24 cellular contexts compared by ENCODE assay signal in the genomic region with DNA sequence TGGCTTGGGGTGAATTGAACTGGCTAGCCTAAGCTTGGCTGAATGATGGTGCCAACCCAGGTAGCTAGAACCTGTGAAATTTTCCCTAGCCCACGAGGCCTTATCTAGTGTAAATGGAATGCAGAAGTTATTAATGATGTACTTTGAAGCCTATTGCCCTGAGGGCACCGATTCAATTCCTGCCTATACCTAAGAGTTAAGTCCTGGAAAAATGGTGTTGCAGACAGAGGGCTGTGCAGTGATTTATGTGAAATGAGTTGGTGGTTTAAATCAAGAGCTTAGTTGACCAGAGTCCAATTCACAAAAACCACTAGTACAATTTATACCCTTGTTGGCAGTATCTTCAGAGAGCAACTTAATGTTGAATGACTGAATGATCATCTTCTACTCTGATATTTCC.
DNase-seq lines count a peak whose midpoint lies in the region; ATAC-seq and TF ChIP-seq lines count a peak whose summit lies in the region.
"Had no signal": no experiment of that assay in that cellular context is flagged by ENCODE, and none has a peak within 500 bp of the region (broad histone marks: within the 10 kb centered on the region; RNA-seq: fewer than 3 reads in every experiment).

No MANE protein-coding gene starts in this region.

- H3K4me2 ChIP-seq in smooth muscle cell: no peak overlapping the region

- H3K27ac ChIP-seq in smooth muscle cell (ENCODE audit: low read depth) (peak overlapping the region; percentile 30), tibial artery (no peak overlapping the region)
- H3K27ac ChIP-seq: adrenal gland, tibial nerve had no signal

- H4K20me1 ChIP-seq in smooth muscle cell (ENCODE audit: low read depth): no peaks in the 10 kb centered on the region

- H3K4me3 ChIP-seq in fibroblast of the aortic adventitia (ENCODE audit: low read depth, low read length) (no peak overlapping the region), smooth muscle cell (no peak overlapping the region), tibial artery (no peak overlapping the region)
- H3K4me3 ChIP-seq: adrenal gland, lung, tibial nerve had no signal

- H2AFZ ChIP-seq in smooth muscle cell (ENCODE audit: low read depth): no peak overlapping the region

- H3K27me3 ChIP-seq in smooth muscle cell (ENCODE audit: low read depth) (no peaks in the 10 kb centered on the region), tibial artery (no peaks in the 10 kb centered on the region)
- H3K27me3 ChIP-seq: adrenal gland, tibial nerve had no signal

- H3K9me3 ChIP-seq in smooth muscle cell (replicated peaks; ENCODE audit: low read depth): no peaks in the 10 kb centered on the region
- no peaks in the 10 kb centered on the region for H3K9me3 ChIP-seq in tibial artery
- H3K9me3 ChIP-seq: adrenal gland, tibial nerve had no signal

- no peak for ATAC-seq in HG02981 (IDR thresholded peaks at IDR 0.05; ENCODE audit: unreplicated experiment)
- ATAC-seq: activated CD8-positive, alpha-beta T cell treated with anti-CD3 and anti-CD28 coated beads for 36 hours; Panc1 had no signal

- intact Hi-C loops in tibial artery (cut with DNase I; ENCODE audit: low total_unique reads): no loop called here

- TF ChIP-seq CTCF in fibroblast of the aortic adventitia (IDR thresholded peaks at IDR 0.05; ENCODE audit: insufficient read depth, low read length) (no peak), smooth muscle cell (IDR thresholded peaks at IDR 0.05; ENCODE audit: borderline replicate concordance, insufficient read depth, poor library complexity, severe bottlenecking) (no peak), tibial artery (IDR thresholded peaks at IDR 0.05) (no peak)

- 62% methylated on average over 2 of the region's 2 CpGs for WGBS in smooth muscle cell (ENCODE audit: low lambda C conversion rate)

- no peaks in the 10 kb centered on the region for H3K79me2 ChIP-seq in smooth muscle cell (ENCODE audit: low read depth)

- H3K36me3 ChIP-seq in smooth muscle cell (ENCODE audit: low read depth) (no peaks in the 10 kb centered on the region), tibial artery (no peaks in the 10 kb centered on the region)
- H3K36me3 ChIP-seq: adrenal gland, tibial nerve had no signal

- H3K4me1 ChIP-seq in smooth muscle cell (ENCODE audit: low read depth) (no peaks in the 10 kb centered on the region), tibial artery (peaks cover 0 to 17% (median 0%) of the 10 kb centered on the region in 4 donors)
- H3K4me1 ChIP-seq: adrenal gland had no signal

- H3K9ac ChIP-seq in smooth muscle cell (ENCODE audit: low read depth): no peak overlapping the region

- DNase-seq in HPDE6-E6E7 (ENCODE audit: extremely low spot score) (peak; percentile 17), SW480 (ENCODE audit: low spot score) (peak; percentile 2), fibroblast of the aortic adventitia (ENCODE audit: low read depth) (peak; percentile 6), smooth muscle cell (lab: John Stamatoyannopoulos, UW; ENCODE audit: unreplicated experiment) (no peak), SIG-M5 treated with dmso at 0.1 percent for 504 hours (lab: John Stamatoyannopoulos, UW; ENCODE audit: unreplicated experiment) (no peak), tibial artery (no peak)
- DNase-seq: activated B cell treated with CpG ODN at 0.5 μM for 24 hours; activated CD8-positive, alpha-beta T cell treated with anti-CD3 and anti-CD28 coated beads for 36 hours; activated gamma-delta T cell treated with Interleukin-2 at 50 U/mL for 16 hours; adrenal gland; CD4-positive, CD25-positive, alpha-beta regulatory T cell; central memory CD4-positive, alpha-beta T cell; dermis blood vessel endothelial cell; DMS153; hippocampal formation; NCI-H1105; NCI-H2081; NCI-H446; stimulated activated CD4-positive, alpha-beta T cell treated with anti-CD3 and anti-CD28 coated beads, Interleukin-4, amount 100 ng/mL, for 4 hours; T1000 had no signal

- no peaks in the 10 kb centered on the region for H3F3A ChIP-seq in smooth muscle cell (ENCODE audit: low read depth)

Comparison
In these comparisons a context has a peak if more than half of its experiments do, and no peak if none do; other contexts are left out.
1. DNase-seq: peak in HPDE6-E6E7 (single experiment), SW480 (single experiment) and fibroblast of the aortic adventitia (single experiment); none in smooth muscle cell (single experiment), SIG-M5 treated with dmso at 0.1 percent for 504 hours (single experiment) and tibial artery (0 of 2).